19 cellular contexts compared by ENCODE assay signal in genomic region chr21:19353271-19353670, GRCh38.
"Had no signal": no experiment of that assay in that cellular context is flagged by ENCODE, and none has a peak within 500 bp of the region (broad histone marks: within the 10 kb centered on the region; RNA-seq: fewer than 3 reads in every experiment).

No MANE protein-coding gene starts in this region.

- H2AFZ ChIP-seq: hepatocyte had no signal

- H3K4me1 ChIP-seq: breast epithelium, lower lobe of right lung, prostate gland, right lobe of liver had no signal

- H3K4me3 ChIP-seq: breast epithelium, hepatocyte, lower lobe of right lung, prostate gland, right lobe of liver had no signal

- H3K36me3 ChIP-seq: breast epithelium, lower lobe of right lung, neutrophil, prostate gland, right lobe of liver had no signal

- H3K9me3 Mint-ChIP-seq: activated naive CD8-positive, alpha-beta T cell treated with anti-CD3 and anti-CD28 coated beads, Interleukin-2, amount 10 ng/mL, durations not matched to agents 7 days and 5 days; naive B cell had no signal

- H3K27me3 Mint-ChIP-seq: activated CD4-positive, alpha-beta T cell treated with anti-CD3 and anti-CD28 coated beads for 36 hours; activated CD8-positive, alpha-beta T cell treated with anti-CD3 and anti-CD28 coated beads for 36 hours; activated naive CD8-positive, alpha-beta T cell treated with anti-CD3 and anti-CD28 coated beads, Interleukin-2, amount 10 ng/mL, durations not matched to agents 7 days and 5 days; naive B cell had no signal

- H3K4me3 Mint-ChIP-seq: activated CD4-positive, alpha-beta T cell treated with anti-CD3 and anti-CD28 coated beads for 36 hours; activated CD8-positive, alpha-beta T cell treated with anti-CD3 and anti-CD28 coated beads for 36 hours; activated naive CD8-positive, alpha-beta T cell treated with anti-CD3 and anti-CD28 coated beads, Interleukin-2, amount 10 ng/mL, durations not matched to agents 7 days and 5 days; T-helper 2 cell treated with Interferon-gamma antibody and Interleukin-4, amounts not matched to agents 5 μg/mL and 100 μg/mL, for 36 hours had no signal

- H3K4me1 Mint-ChIP-seq: activated CD4-positive, alpha-beta T cell treated with anti-CD3 and anti-CD28 coated beads for 36 hours; activated naive CD8-positive, alpha-beta T cell treated with anti-CD3 and anti-CD28 coated beads, Interleukin-2, amount 10 ng/mL, durations not matched to agents 7 days and 5 days; naive B cell had no signal

- ATAC-seq: activated CD4-positive, alpha-beta T cell treated with anti-CD3 and anti-CD28 coated beads for 36 hours; activated CD8-positive, alpha-beta T cell treated with anti-CD3 and anti-CD28 coated beads for 36 hours; lower lobe of right lung; right lobe of liver had no signal

- H3K79me2 ChIP-seq: hepatocyte had no signal

- H3K27ac ChIP-seq: breast epithelium, hepatocyte, lower lobe of right lung, neutrophil, prostate gland, right lobe of liver, VCaP had no signal

- H3K9me3 ChIP-seq: breast epithelium, lower lobe of right lung, neutrophil, prostate gland, right lobe of liver had no signal

- H3K27ac Mint-ChIP-seq: activated CD4-positive, alpha-beta T cell treated with anti-CD3 and anti-CD28 coated beads for 36 hours; activated CD8-positive, alpha-beta T cell treated with anti-CD3 and anti-CD28 coated beads for 36 hours; activated naive CD8-positive, alpha-beta T cell treated with anti-CD3 and anti-CD28 coated beads, Interleukin-2, amount 10 ng/mL, durations not matched to agents 7 days and 5 days; T-helper 2 cell treated with Interferon-gamma antibody and Interleukin-4, amounts not matched to agents 5 μg/mL and 100 μg/mL, for 36 hours had no signal

- H3K36me3 Mint-ChIP-seq: activated naive CD8-positive, alpha-beta T cell treated with anti-CD3 and anti-CD28 coated beads, Interleukin-2, amount 10 ng/mL, durations not matched to agents 7 days and 5 days; naive B cell had no signal

- H3K27me3 ChIP-seq: breast epithelium, hepatocyte, neutrophil, right lobe of liver had no signal

- H3K4me2 ChIP-seq: hepatocyte had no signal

- DNase-seq: activated CD4-positive, alpha-beta T cell treated with anti-CD3 and anti-CD28 coated beads for 36 hours; activated CD8-positive, alpha-beta memory T cell treated with anti-CD3 and anti-CD28 coated beads, Interleukin-2, amount 50 U/mL, for 48 hours; activated CD8-positive, alpha-beta T cell treated with anti-CD3 and anti-CD28 coated beads for 36 hours; activated naive CD8-positive, alpha-beta T cell treated with anti-CD3 and anti-CD28 coated beads, Interleukin-2, amount 10 ng/mL, durations not matched to agents 7 days and 5 days; aorta; dermis blood vessel endothelial cell; lower lobe of right lung; midbrain; naive B cell; right lobe of liver; stimulated activated CD4-positive, alpha-beta T cell treated with anti-CD3 and anti-CD28 coated beads, Interleukin-2, amount 100 ng/mL, for 24 hours; stimulated activated naive CD4-positive, alpha-beta T cell treated with Interleukin-2 at 50 U/mL for 16 hours; trophoblast cell had no signal
